ENCODE assay signal across 1 cellular context in the genomic region with DNA sequence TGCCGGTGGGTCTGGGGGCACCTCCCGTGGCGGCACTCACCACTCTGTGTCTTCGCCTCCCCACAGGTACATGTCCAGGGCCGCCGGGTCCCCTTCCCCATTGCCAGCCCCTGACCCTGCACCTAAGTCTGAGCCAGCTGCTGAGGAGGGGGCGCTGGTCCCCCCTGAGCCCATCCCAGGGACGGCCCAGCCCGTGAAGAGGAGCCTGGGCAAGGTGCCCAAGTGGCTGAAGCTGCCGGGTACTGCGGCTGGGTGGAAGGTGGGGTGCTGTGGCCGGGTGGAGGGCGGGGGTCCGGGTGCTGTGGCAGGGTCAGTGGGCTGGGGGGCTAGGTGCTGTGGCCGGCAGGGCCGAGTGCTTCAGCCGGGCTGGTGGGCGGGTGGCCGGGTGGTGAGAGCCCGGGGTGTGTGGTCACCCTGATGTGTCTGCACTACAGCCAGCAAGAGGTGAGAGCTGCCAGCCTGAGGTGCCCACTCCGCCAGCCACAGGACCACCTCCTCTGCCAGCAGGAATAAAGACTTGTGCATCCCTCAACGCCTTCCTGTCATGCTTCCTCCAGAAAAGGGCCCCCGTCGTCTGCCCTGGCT.
A peak's percentile ranks its signal among the peaks of the same experiment; 100 is the strongest.
TF ChIP-seq lines count a peak whose summit lies in the region.

No MANE protein-coding gene starts in this region.

TF ChIP-seq in HepG2, 621 proteins besides CTCF, POLR2A, EP300 and RAD21:
- no peak for TF ChIP-seq ZNF446 (CRISPR knock-in tag; IDR thresholded peaks at IDR 0.05)
- TF ChIP-seq GABPB1 (CRISPR knock-in tag; IDR thresholded peaks at IDR 0.05), result peak; percentile 10; the same call in 1 of the 2 replicates
- no peak for TF ChIP-seq ZSCAN30 (CRISPR knock-in tag; IDR thresholded peaks at IDR 0.05)
- peak; percentile 28 for TF ChIP-seq TAF15 (IDR thresholded peaks at IDR 0.05; ENCODE audit: low read depth, low read length, poor library complexity, severe bottlenecking)
- TF ChIP-seq ZNF512B (CRISPR knock-in tag; IDR thresholded peaks at IDR 0.05; ENCODE audit: borderline replicate concordance), result 0 out of 2 replicates have a peak, but pooled peaks have one; percentile 28
- TF ChIP-seq HNRNPL (IDR thresholded peaks at IDR 0.05; ENCODE audit: low read depth, low read length), result 0 out of 2 replicates have a peak, but pooled peaks have one; percentile 69
- TF ChIP-seq, protein P1, sequence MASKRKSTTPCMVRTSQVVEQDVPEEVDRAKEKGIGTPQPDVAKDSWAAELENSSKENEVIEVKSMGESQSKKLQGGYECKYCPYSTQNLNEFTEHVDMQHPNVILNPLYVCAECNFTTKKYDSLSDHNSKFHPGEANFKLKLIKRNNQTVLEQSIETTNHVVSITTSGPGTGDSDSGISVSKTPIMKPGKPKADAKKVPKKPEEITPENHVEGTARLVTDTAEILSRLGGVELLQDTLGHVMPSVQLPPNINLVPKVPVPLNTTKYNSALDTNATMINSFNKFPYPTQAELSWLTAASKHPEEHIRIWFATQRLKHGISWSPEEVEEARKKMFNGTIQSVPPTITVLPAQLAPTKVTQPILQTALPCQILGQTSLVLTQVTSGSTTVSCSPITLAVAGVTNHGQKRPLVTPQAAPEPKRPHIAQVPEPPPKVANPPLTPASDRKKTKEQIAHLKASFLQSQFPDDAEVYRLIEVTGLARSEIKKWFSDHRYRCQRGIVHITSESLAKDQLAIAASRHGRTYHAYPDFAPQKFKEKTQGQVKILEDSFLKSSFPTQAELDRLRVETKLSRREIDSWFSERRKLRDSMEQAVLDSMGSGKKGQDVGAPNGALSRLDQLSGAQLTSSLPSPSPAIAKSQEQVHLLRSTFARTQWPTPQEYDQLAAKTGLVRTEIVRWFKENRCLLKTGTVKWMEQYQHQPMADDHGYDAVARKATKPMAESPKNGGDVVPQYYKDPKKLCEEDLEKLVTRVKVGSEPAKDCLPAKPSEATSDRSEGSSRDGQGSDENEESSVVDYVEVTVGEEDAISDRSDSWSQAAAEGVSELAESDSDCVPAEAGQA (IDR thresholded peaks at IDR 0.05; ENCODE audit: low read depth), result no peak
- TF ChIP-seq, protein P1 (CRISPR knock-in tag; IDR thresholded peaks at IDR 0.05; ENCODE audit: borderline replicate concordance), result no peak
- no peak for TF ChIP-seq NONO (IDR thresholded peaks at IDR 0.05)
- peak; percentile 29; the same call in 1 of the 2 replicates for TF ChIP-seq NONO (CRISPR knock-in tag; conservative IDR thresholded peaks at IDR 0.05)
- no peak for TF ChIP-seq ZNF713 (CRISPR knock-in tag; IDR thresholded peaks at IDR 0.05)
- TF ChIP-seq, protein P2, sequence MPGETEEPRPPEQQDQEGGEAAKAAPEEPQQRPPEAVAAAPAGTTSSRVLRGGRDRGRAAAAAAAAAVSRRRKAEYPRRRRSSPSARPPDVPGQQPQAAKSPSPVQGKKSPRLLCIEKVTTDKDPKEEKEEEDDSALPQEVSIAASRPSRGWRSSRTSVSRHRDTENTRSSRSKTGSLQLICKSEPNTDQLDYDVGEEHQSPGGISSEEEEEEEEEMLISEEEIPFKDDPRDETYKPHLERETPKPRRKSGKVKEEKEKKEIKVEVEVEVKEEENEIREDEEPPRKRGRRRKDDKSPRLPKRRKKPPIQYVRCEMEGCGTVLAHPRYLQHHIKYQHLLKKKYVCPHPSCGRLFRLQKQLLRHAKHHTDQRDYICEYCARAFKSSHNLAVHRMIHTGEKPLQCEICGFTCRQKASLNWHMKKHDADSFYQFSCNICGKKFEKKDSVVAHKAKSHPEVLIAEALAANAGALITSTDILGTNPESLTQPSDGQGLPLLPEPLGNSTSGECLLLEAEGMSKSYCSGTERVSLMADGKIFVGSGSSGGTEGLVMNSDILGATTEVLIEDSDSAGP (CRISPR knock-in tag; IDR thresholded peaks at IDR 0.05; ENCODE audit: borderline replicate concordance), result 0 out of 2 replicates have a peak, but pooled peaks have one; percentile 32
- TF ChIP-seq RBFOX2 (IDR thresholded peaks at IDR 0.05; ENCODE audit: low read depth, low read length), result peak; percentile 79
- peak; percentile 71; the same call in 1 of the 2 replicates for TF ChIP-seq PCBP1 (IDR thresholded peaks at IDR 0.05; ENCODE audit: borderline replicate concordance, low read depth, low read length)
- no peak for TF ChIP-seq EZH2 (conservative IDR thresholded peaks at IDR 0.05; ENCODE audit: low read depth, low read length)
- no peak for TF ChIP-seq MAZ (IDR thresholded peaks at IDR 0.05; ENCODE audit: borderline replicate concordance, low read depth, low read length)
- no peak for TF ChIP-seq MAZ (CRISPR knock-in tag; IDR thresholded peaks at IDR 0.05; ENCODE audit: low read depth)
- TF ChIP-seq HNRNPH1 (optimal IDR thresholded peaks at IDR 0.05; ENCODE audit: low read depth, low read length), result peak; percentile 23
- TF ChIP-seq AGO2 (optimal IDR thresholded peaks at IDR 0.05; ENCODE audit: low read depth, low read length), result peak; percentile 94
TF ChIP-seq in HepG2: peak in this region for 10.
